In genomic region chr19:29303707-29304090, GRCh38 we compare ENCODE assay signal across 27 cellular contexts.
"Had no signal": no experiment of that assay in that cellular context is flagged by ENCODE, and none has a peak within 500 bp of the region (broad histone marks: within the 10 kb centered on the region; RNA-seq: fewer than 3 reads in every experiment).

No MANE protein-coding gene starts in this region.

- H3K27ac Mint-ChIP-seq: mesothelial cell of epicardium; naive B cell; nephron; progenitor cell of endocrine pancreas; stimulated activated naive B cell treated with anti-CD40 and anti-IgM and Interleukin-4, amounts not matched to agents 10 μg/mL and 1 μg/mL and 100 μg/mL, for 72 hours; stimulated activated naive CD8-positive, alpha-beta T cell treated with anti-CD3 and anti-CD28 coated beads, Interleukin-15, Interleukin-2, amounts not matched to agents 100 ng/mL and 50 ng/mL, for 24 hours had no signal

- H3K9me3 ChIP-seq: lower lobe of right lung, neutrophil, right atrium auricular region, right lobe of liver, suprapubic skin, thoracic aorta, tibial artery, uterus had no signal

- H3K4me3 ChIP-seq: lower lobe of right lung, right atrium auricular region, right lobe of liver, smooth muscle cell, suprapubic skin, thoracic aorta, tibial artery, uterus had no signal

- H2AFZ ChIP-seq: parathyroid adenoma had no signal

- H3K4me3 Mint-ChIP-seq: mesothelial cell of epicardium; naive B cell; nephron; neural crest cell; stimulated activated naive B cell treated with anti-CD40 and anti-IgM and Interleukin-4, amounts not matched to agents 10 μg/mL and 1 μg/mL and 100 μg/mL, for 72 hours; stimulated activated naive CD8-positive, alpha-beta T cell treated with anti-CD3 and anti-CD28 coated beads, Interleukin-15, Interleukin-2, amounts not matched to agents 100 ng/mL and 50 ng/mL, for 24 hours had no signal

- H3K36me3 ChIP-seq: lower lobe of right lung, neutrophil, right atrium auricular region, right lobe of liver, suprapubic skin, thoracic aorta, tibial artery, uterus had no signal

- H3K4me2 ChIP-seq: smooth muscle cell had no signal

- H3K4me1 ChIP-seq: lower lobe of right lung, right atrium auricular region, right lobe of liver, suprapubic skin, tibial artery, uterus had no signal

- H3K9ac ChIP-seq: parathyroid adenoma had no signal

- H3K4me1 Mint-ChIP-seq: mesothelial cell of epicardium; naive B cell; neural crest cell; stimulated activated naive B cell treated with anti-CD40 and anti-IgM and Interleukin-4, amounts not matched to agents 10 μg/mL and 1 μg/mL and 100 μg/mL, for 72 hours had no signal

- DNase-seq: hippocampal formation; kidney glomerular epithelial cell; left cardiac atrium; lower lobe of right lung; mammary epithelial cell; mesenchymal stem cell; naive B cell; occipital lobe; right lobe of liver; stimulated activated CD4-positive, alpha-beta T cell treated with anti-CD3 and anti-CD28 coated beads, Interleukin-1b, Interleukin-23, amount 100 ng/mL, for 48 hours; stimulated activated CD4-positive, alpha-beta T cell treated with anti-CD3 and anti-CD28 coated beads, Interleukin-4, amount 100 ng/mL, for 1 hour; stimulated activated naive B cell treated with anti-CD40 and anti-IgM and Interleukin-4, amounts not matched to agents 10 μg/mL and 1 μg/mL and 100 μg/mL, for 72 hours; trophoblast cell; uterus had no signal

- H3K36me3 Mint-ChIP-seq: mesothelial cell of epicardium; naive B cell; stimulated activated naive B cell treated with anti-CD40 and anti-IgM and Interleukin-4, amounts not matched to agents 10 μg/mL and 1 μg/mL and 100 μg/mL, for 72 hours had no signal

- ATAC-seq: left cardiac atrium; left lobe of liver; lower lobe of right lung; right lobe of liver; stimulated activated naive B cell treated with anti-CD40 and anti-IgM and Interleukin-4, amounts not matched to agents 10 μg/mL and 1 μg/mL and 100 μg/mL, for 72 hours had no signal

- H3K27me3 ChIP-seq: right atrium auricular region, right lobe of liver, uterus had no signal

- H3K9me3 Mint-ChIP-seq: mesothelial cell of epicardium; nephron; neural crest cell; stimulated activated naive CD8-positive, alpha-beta T cell treated with anti-CD3 and anti-CD28 coated beads, Interleukin-15, Interleukin-2, amounts not matched to agents 100 ng/mL and 50 ng/mL, for 24 hours had no signal

- H3K27ac ChIP-seq: lower lobe of right lung, neutrophil, parathyroid adenoma, right atrium auricular region, right lobe of liver, suprapubic skin, thoracic aorta, tibial artery, uterus had no signal
